ENCODE assay signal across 1 cellular context in the genomic region with DNA sequence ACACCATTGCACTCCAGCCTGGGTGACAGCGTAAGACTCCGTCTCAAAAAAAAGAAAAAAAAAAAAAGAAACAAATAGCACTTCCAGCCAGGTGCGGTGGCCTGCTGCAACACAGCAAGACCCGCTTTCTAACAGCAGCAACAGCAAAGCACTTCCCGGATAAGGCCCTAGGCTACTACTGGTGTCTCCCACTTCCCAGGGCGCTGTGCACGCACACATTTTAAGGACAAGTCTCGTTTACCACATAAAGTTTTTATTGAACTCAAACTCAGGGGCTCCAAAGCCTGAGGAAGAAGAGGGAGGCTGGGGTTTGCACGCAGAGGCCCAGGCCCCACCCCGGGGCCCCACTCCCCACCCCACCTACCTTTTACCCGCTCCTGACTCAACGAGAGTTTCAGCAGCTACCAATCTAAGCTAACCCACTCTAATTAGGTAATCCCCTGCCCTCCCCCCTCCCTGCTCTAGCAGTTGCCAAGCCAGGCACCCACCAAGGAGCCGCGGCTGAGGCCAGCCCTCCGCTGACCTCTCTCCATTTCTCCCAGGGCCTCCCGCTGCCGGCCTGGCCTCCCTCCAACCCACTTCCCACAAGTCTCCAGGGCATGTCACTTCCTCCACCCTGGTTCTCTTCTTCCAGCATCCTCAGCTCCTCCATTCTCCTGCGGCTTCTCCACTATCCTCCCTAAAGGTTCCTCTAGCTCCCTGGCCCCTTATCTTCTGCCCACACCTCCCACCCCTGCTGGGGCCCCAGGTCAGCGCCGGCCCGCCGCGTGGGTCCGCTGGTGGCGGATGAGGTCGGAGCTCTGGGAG.
A peak's percentile ranks its signal among the peaks of the same experiment; 100 is the strongest.
TF ChIP-seq lines count a peak whose summit lies in the region.

No MANE protein-coding gene starts in this region.

TF ChIP-seq in K562, 482 proteins besides CTCF, POLR2A, EP300 and RAD21 (continued from another document):
- TF ChIP-seq, protein P1, sequence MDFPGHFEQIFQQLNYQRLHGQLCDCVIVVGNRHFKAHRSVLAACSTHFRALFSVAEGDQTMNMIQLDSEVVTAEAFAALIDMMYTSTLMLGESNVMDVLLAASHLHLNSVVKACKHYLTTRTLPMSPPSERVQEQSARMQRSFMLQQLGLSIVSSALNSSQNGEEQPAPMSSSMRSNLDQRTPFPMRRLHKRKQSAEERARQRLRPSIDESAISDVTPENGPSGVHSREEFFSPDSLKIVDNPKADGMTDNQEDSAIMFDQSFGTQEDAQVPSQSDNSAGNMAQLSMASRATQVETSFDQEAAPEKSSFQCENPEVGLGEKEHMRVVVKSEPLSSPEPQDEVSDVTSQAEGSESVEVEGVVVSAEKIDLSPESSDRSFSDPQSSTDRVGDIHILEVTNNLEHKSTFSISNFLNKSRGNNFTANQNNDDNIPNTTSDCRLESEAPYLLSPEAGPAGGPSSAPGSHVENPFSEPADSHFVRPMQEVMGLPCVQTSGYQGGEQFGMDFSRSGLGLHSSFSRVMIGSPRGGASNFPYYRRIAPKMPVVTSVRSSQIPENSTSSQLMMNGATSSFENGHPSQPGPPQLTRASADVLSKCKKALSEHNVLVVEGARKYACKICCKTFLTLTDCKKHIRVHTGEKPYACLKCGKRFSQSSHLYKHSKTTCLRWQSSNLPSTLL (IDR thresholded peaks at IDR 0.05) = no peak
- TF ChIP-seq TCF3 (CRISPR knock-in tag; IDR thresholded peaks at IDR 0.05) = peak; percentile 29; the same call in 1 of the 2 replicates
- TF ChIP-seq, protein P2, sequence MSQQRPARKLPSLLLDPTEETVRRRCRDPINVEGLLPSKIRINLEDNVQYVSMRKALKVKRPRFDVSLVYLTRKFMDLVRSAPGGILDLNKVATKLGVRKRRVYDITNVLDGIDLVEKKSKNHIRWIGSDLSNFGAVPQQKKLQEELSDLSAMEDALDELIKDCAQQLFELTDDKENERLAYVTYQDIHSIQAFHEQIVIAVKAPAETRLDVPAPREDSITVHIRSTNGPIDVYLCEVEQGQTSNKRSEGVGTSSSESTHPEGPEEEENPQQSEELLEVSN (IDR thresholded peaks at IDR 0.05; ENCODE audit: borderline replicate concordance in 1 of 2, extremely low read depth in 1 of 2, insufficient read depth in 1 of 2, insufficient read length in 1 of 2, low read depth in 1 of 2, low read length in 1 of 2, poor library complexity in 1 of 2, severe bottlenecking in 1 of 2) = peak in 1 of 2 experiments; percentile 35
- no peak for TF ChIP-seq ATF3 (IDR thresholded peaks at IDR 0.05)
- no peak for TF ChIP-seq ATF3 (CRISPR knock-in tag; conservative IDR thresholded peaks at IDR 0.05)
- no peak for TF ChIP-seq FOXA1 (IDR thresholded peaks at IDR 0.05; ENCODE audit: borderline replicate concordance)
- TF ChIP-seq POLR2AphosphoS2 (IDR thresholded peaks at IDR 0.05; ENCODE audit: low read length) = peak; percentile 47; the same call in 1 of the 2 replicates
- no peak for TF ChIP-seq TOE1 (IDR thresholded peaks at IDR 0.05; ENCODE audit: borderline replicate concordance)
- no peak for TF ChIP-seq TOE1 (CRISPR knock-in tag; IDR thresholded peaks at IDR 0.05; ENCODE audit: borderline replicate concordance, low read depth)
- TF ChIP-seq SMAD1 (IDR thresholded peaks at IDR 0.05; ENCODE audit: low read depth, low read length, partially characterized antibody) = no peak
- no peak for TF ChIP-seq DIDO1 (tag; IDR thresholded peaks at IDR 0.05; ENCODE audit: low read depth)
- no peak for TF ChIP-seq ADNP (tag; IDR thresholded peaks at IDR 0.05)
- no peak; the same call in 1 of the 2 replicates for TF ChIP-seq SUPT5H (IDR thresholded peaks at IDR 0.05)
- 0 out of 2 replicates have a peak, but pooled peaks have one; percentile 23 for TF ChIP-seq MYNN (IDR thresholded peaks at IDR 0.05)
- TF ChIP-seq MYNN (CRISPR knock-in tag; IDR thresholded peaks at IDR 0.05) = no peak
- TF ChIP-seq PPARD (CRISPR knock-in tag; IDR thresholded peaks at IDR 0.05) = no peak
- no peak for TF ChIP-seq FIP1L1 (IDR thresholded peaks at IDR 0.05; ENCODE audit: low read depth, low read length, poor library complexity, severe bottlenecking)
- TF ChIP-seq HNRNPH1 (optimal IDR thresholded peaks at IDR 0.05; ENCODE audit: low read depth, low read length) = no peak
- no peak for TF ChIP-seq ZNF764 (CRISPR knock-in tag; IDR thresholded peaks at IDR 0.05; ENCODE audit: low read depth)
- TF ChIP-seq MLX (CRISPR knock-in tag; conservative IDR thresholded peaks at IDR 0.05) = no peak
- TF ChIP-seq ZNF436 (CRISPR knock-in tag; IDR thresholded peaks at IDR 0.05) = no peak
- TF ChIP-seq SLC30A9 (CRISPR knock-in tag; IDR thresholded peaks at IDR 0.05) = no peak
